Comparison of ENCODE assay signal across 11 cellular contexts in genomic region chr12:53696655-53697321, GRCh38. TPM values are rescaled to one million over a fixed set of nuclear protein-coding genes. Genes with fewer than 3 reads are reported as not detected.
DNase-seq lines count a peak whose midpoint lies in the region; ATAC-seq and TF ChIP-seq lines count a peak whose summit lies in the region.
"Had no signal": no experiment of that assay in that cellular context is flagged by ENCODE, and none has a peak within 500 bp of the region (broad histone marks: within the 10 kb centered on the region; RNA-seq: fewer than 3 reads in every experiment).

No MANE protein-coding gene starts in this region.

- TF ChIP-seq CTCF in mesothelial cell of epicardium (IDR thresholded peaks at IDR 0.05; ENCODE audit: unreplicated experiment) (no peak), foreskin fibroblast (IDR thresholded peaks at IDR 0.05; ENCODE audit: low read depth, low read length) (no peak), testis (IDR thresholded peaks at IDR 0.05) (no peak)

- H3K9me3 ChIP-seq in testis, result no peaks in the 10 kb centered on the region
- H3K9me3 ChIP-seq: mucosa of descending colon had no signal

- H3K27ac Mint-ChIP-seq in stimulated activated naive CD8-positive, alpha-beta T cell treated with anti-CD3 and anti-CD28 coated beads, Interleukin-15, Interleukin-2, amounts not matched to agents 100 ng/mL and 50 ng/mL, for 24 hours, result no peak overlapping the region
- H3K27ac Mint-ChIP-seq in effector memory CD8-positive, alpha-beta T cell, result no peak overlapping the region
- H3K27ac Mint-ChIP-seq in mesothelial cell of epicardium, result peak overlapping the region; percentile 89

- no peaks in the 10 kb centered on the region for H3K4me1 ChIP-seq in testis

- TF ChIP-seq POLR2A in testis (IDR thresholded peaks at IDR 0.05), result no peak

- no peak for ATAC-seq in stimulated activated naive CD8-positive, alpha-beta T cell treated with anti-CD3 and anti-CD28 coated beads, Interleukin-15, Interleukin-2, amounts not matched to agents 100 U/mL and 50 U/mL, for 24 hours
- ATAC-seq in effector memory CD8-positive, alpha-beta T cell (replicated peaks), result no peak
- ATAC-seq in HG03097 (IDR thresholded peaks at IDR 0.05; ENCODE audit: low FRiP score, unreplicated experiment) (no peak), GM21515 (IDR thresholded peaks at IDR 0.05; ENCODE audit: unreplicated experiment) (no peak)

- intact Hi-C loops in testis (cut with DNase I; ENCODE audit: low total_unique reads), result no loop called here

- H3K36me3 Mint-ChIP-seq in stimulated activated naive CD8-positive, alpha-beta T cell treated with anti-CD3 and anti-CD28 coated beads, Interleukin-15, Interleukin-2, amounts not matched to agents 100 ng/mL and 50 ng/mL, for 24 hours (ENCODE audit: low read depth), result no peaks in the 10 kb centered on the region
- H3K36me3 Mint-ChIP-seq in effector memory CD8-positive, alpha-beta T cell (ENCODE audit: insufficient read depth), result peaks cover 3% of the 10 kb centered on the region
- H3K36me3 Mint-ChIP-seq in mesothelial cell of epicardium, result no peaks in the 10 kb centered on the region

- 37 to 48% methylated on average over 24 of the region's 24 CpGs for WGBS in testis, 2 donors

- H3K4me1 Mint-ChIP-seq in stimulated activated naive CD8-positive, alpha-beta T cell treated with anti-CD3 and anti-CD28 coated beads, Interleukin-15, Interleukin-2, amounts not matched to agents 100 ng/mL and 50 ng/mL, for 24 hours (ENCODE audit: low read depth), result peaks cover 30% of the 10 kb centered on the region
- peaks cover 16 to 29% of the 10 kb centered on the region in 2 donors for H3K4me1 Mint-ChIP-seq in effector memory CD8-positive, alpha-beta T cell (ENCODE audit: low read depth in 2 of 2)
- H3K4me1 Mint-ChIP-seq in mesothelial cell of epicardium, result peaks cover 27% of the 10 kb centered on the region

- no peaks in the 10 kb centered on the region for H3K9me3 Mint-ChIP-seq in stimulated activated naive CD8-positive, alpha-beta T cell treated with anti-CD3 and anti-CD28 coated beads, Interleukin-15, Interleukin-2, amounts not matched to agents 100 ng/mL and 50 ng/mL, for 24 hours
- no peaks in the 10 kb centered on the region for H3K9me3 Mint-ChIP-seq in effector memory CD8-positive, alpha-beta T cell
- H3K9me3 Mint-ChIP-seq in mesothelial cell of epicardium, result peaks cover under 1% of the 10 kb centered on the region
- H3K9me3 Mint-ChIP-seq: central memory CD8-positive, alpha-beta T cell had no signal

- H3K4me3 Mint-ChIP-seq in stimulated activated naive CD8-positive, alpha-beta T cell treated with anti-CD3 and anti-CD28 coated beads, Interleukin-15, Interleukin-2, amounts not matched to agents 100 ng/mL and 50 ng/mL, for 24 hours, result peak overlapping the region; percentile 33
- H3K4me3 Mint-ChIP-seq in effector memory CD8-positive, alpha-beta T cell, result peak overlapping the region; percentile 21 to 44
- peak overlapping the region; percentile 61 for H3K4me3 Mint-ChIP-seq in mesothelial cell of epicardium
- H3K4me3 Mint-ChIP-seq: central memory CD8-positive, alpha-beta T cell had no signal

- H3K27me3 Mint-ChIP-seq in stimulated activated naive CD8-positive, alpha-beta T cell treated with anti-CD3 and anti-CD28 coated beads, Interleukin-15, Interleukin-2, amounts not matched to agents 100 ng/mL and 50 ng/mL, for 24 hours, result peaks cover 89% of the 10 kb centered on the region
- peaks cover 78 to 98% of the 10 kb centered on the region in 2 donors for H3K27me3 Mint-ChIP-seq in effector memory CD8-positive, alpha-beta T cell
- peaks cover 88% of the 10 kb centered on the region for H3K27me3 Mint-ChIP-seq in mesothelial cell of epicardium (ENCODE audit: low read depth)

- H3K36me3 ChIP-seq in testis (ENCODE audit: low read depth, missing control alignments), result no peaks in the 10 kb centered on the region

- H3K27ac ChIP-seq in testis, result no peak overlapping the region
- H3K27ac ChIP-seq: VCaP had no signal

- H3K27me3 ChIP-seq in testis, result no peaks in the 10 kb centered on the region

- no peak for DNase-seq in stimulated activated naive CD8-positive, alpha-beta T cell treated with anti-CD3 and anti-CD28 coated beads, Interleukin-15, Interleukin-2, amounts not matched to agents 100 U/mL and 50 U/mL, for 24 hours
- DNase-seq in effector memory CD8-positive, alpha-beta T cell, result no peak
- no peak for DNase-seq in mesothelial cell of epicardium (ENCODE audit: low spot score in 2 of 2, unreplicated experiment in 2 of 2)
- no peak for DNase-seq in foreskin fibroblast
- DNase-seq in testis, result no peak

- H3K4me3 ChIP-seq in foreskin fibroblast (ENCODE audit: low read depth in 1 of 2, low read length in 2 of 2) (no peak overlapping the region), testis (peak overlapping the region in 1 of 2 donors; percentile 35)
- H3K4me3 ChIP-seq: mucosa of descending colon had no signal

RNA-seq across cellular contexts. Expression of gene ATP5MC2, which starts 20.9 kb away (rescaled TPM):
- total RNA-seq in mesothelial cell of epicardium, result 356 to 359 TPM (median 356 TPM) in 3 replicates
- total RNA-seq in testis, result 100 to 1,000 TPM; 201 to 304 TPM
- polyA plus RNA-seq in testis (ENCODE audit: insufficient read depth, low read depth, low replicate concordance), result 316 TPM

RNA-seq across cellular contexts. Expression of gene CALCOCO1, which starts 30.5 kb away (rescaled TPM):
- total RNA-seq in mesothelial cell of epicardium (124 to 130 TPM (median 124 TPM) in 3 replicates), testis (100 to 1,000 TPM; 120 to 167 TPM)
- 121 TPM for polyA plus RNA-seq in testis (ENCODE audit: insufficient read depth, low read depth, low replicate concordance)

RNA-seq across cellular contexts. Expression of gene CISTR, which starts 55.0 kb away (rescaled TPM):
- total RNA-seq in mesothelial cell of epicardium, result not detected in 3 replicates
- not detected for total RNA-seq in testis
- polyA plus RNA-seq in testis (ENCODE audit: insufficient read depth, low read depth, low replicate concordance), result not detected
- total RNA-seq: mucosa of descending colon had no signal
